17 cellular contexts compared by ENCODE assay signal in genomic region chr5:57663466-57663865, GRCh38.
DNase-seq lines count a peak whose midpoint lies in the region; ATAC-seq, FAIRE-seq and TF ChIP-seq lines count a peak whose summit lies in the region.
"Had no signal": no experiment of that assay in that cellular context is flagged by ENCODE, and none has a peak within 500 bp of the region (broad histone marks: within the 10 kb centered on the region; RNA-seq: fewer than 3 reads in every experiment).

No MANE protein-coding gene starts in this region.

- no peak for TF ChIP-seq POLR2A in heart left ventricle (IDR thresholded peaks at IDR 0.05)

- 39 to 55% (median 43%) methylated on average over 2 of the region's 2 CpGs for WGBS in heart left ventricle, 4 donors
- WGBS in right cardiac atrium, result 63% methylated on average over 2 of the region's 2 CpGs
- WGBS in small intestine, 3 donors, result 84 to 93% (median 91%) methylated on average over 2 of the region's 2 CpGs

- DNase-seq in Right ventricle myocardium inferior (ENCODE audit: missing footprints), result no peak
- no peak for DNase-seq in cardiac septum (ENCODE audit: low spot score)
- DNase-seq in heart left ventricle, result peak in 2 of 5 donors; percentile 13 to 22
- no peak for DNase-seq in right cardiac atrium
- no peak for DNase-seq in osteoblast (ENCODE audit: insufficient read length, low spot score, missing footprints)
- no peak for DNase-seq in SKM-1 treated with dmso at 0.1 percent for 144 hours (lab: John Stamatoyannopoulos, UW; ENCODE audit: unreplicated experiment)
- no peak for DNase-seq in small intestine
- DNase-seq: 8988T; AML-193; Caco-2; CD8-positive, alpha-beta memory T cell; GF-D8; H9 had no signal

- peaks cover 0 to 27% (median 5%) of the 10 kb centered on the region in 12 donors for H3K4me1 ChIP-seq in heart left ventricle
- H3K4me1 ChIP-seq in right cardiac atrium (ENCODE audit: control insufficient read depth, insufficient read depth, low read length), result no peaks in the 10 kb centered on the region
- H3K4me1 ChIP-seq in osteoblast (ENCODE audit: insufficient read depth, low read length), result peaks cover 5% of the 10 kb centered on the region
- no peaks in the 10 kb centered on the region for H3K4me1 ChIP-seq in small intestine (ENCODE audit: control insufficient read depth in 2 of 2, insufficient read depth in 1 of 2, low read depth in 1 of 2, low read length in 1 of 2)
- H3K4me1 ChIP-seq: BLaER1, Caco-2 had no signal

- intact Hi-C loops in Right ventricle myocardium inferior (cut with DNase I), result loop anchor here (1.0 to 2.0 kb wide), 2 partner anchors 37 to 163 kb away; no protein-coding TSS in a partner anchor
- intact Hi-C loops in cardiac septum (cut with DNase I), result loop anchor here (1.0 kb wide), 1 partner anchor 30 kb away; no protein-coding TSS in a partner anchor
- intact Hi-C loops in heart left ventricle (cut with DNase I), result loop anchor here in 6 of 10 donors (2.0 to 10.0 kb wide), 8 partner anchors 34 to 799 kb away; partner anchors contain the start of gene PLK2 (in 1 of the 6)
- intact Hi-C loops in right cardiac atrium (cut with DNase I), result no loop called here

- H3K9me3 ChIP-seq in heart left ventricle, result no peaks in the 10 kb centered on the region
- no peaks in the 10 kb centered on the region for H3K9me3 ChIP-seq in right cardiac atrium (ENCODE audit: control insufficient read depth, low read length)
- no peaks in the 10 kb centered on the region for H3K9me3 ChIP-seq in osteoblast (ENCODE audit: low read depth, low read length)
- no peaks in the 10 kb centered on the region for H3K9me3 ChIP-seq in small intestine (ENCODE audit: control insufficient read depth, low read depth)
- H3K9me3 ChIP-seq: BLaER1, Caco-2 had no signal

- no peaks in the 10 kb centered on the region for H3K36me3 ChIP-seq in heart left ventricle
- no peaks in the 10 kb centered on the region for H3K36me3 ChIP-seq in osteoblast (ENCODE audit: insufficient read depth, low read length)
- H3K36me3 ChIP-seq in small intestine (ENCODE audit: control insufficient read depth in 2 of 2, insufficient read depth in 2 of 2, low read length in 2 of 2), result no peaks in the 10 kb centered on the region
- H3K36me3 ChIP-seq: BLaER1 had no signal

- H4K20me1 ChIP-seq in osteoblast (ENCODE audit: insufficient read depth, low read length), result no peaks in the 10 kb centered on the region
- H4K20me1 ChIP-seq: BLaER1 had no signal

- no peaks in the 10 kb centered on the region for H3K79me2 ChIP-seq in osteoblast (ENCODE audit: insufficient read depth, low read length)

- H3K4me3 ChIP-seq in heart left ventricle (no peak overlapping the region), right cardiac atrium (ENCODE audit: low read length) (no peak overlapping the region), osteoblast (ENCODE audit: insufficient read depth, low read length) (no peak overlapping the region), small intestine (ENCODE audit: low read depth in 1 of 2, low read length in 2 of 2) (no peak overlapping the region)
- H3K4me3 ChIP-seq: BLaER1, GM23338 had no signal

- H3K27ac ChIP-seq in heart left ventricle (peak overlapping the region; percentile 39 to 85 (median 64)), right cardiac atrium (ENCODE audit: low read length) (peak overlapping the region; percentile 82), osteoblast (ENCODE audit: low read depth, low read length) (no peak overlapping the region), small intestine (ENCODE audit: low read depth in 1 of 2, low read length in 1 of 2) (no peak overlapping the region)
- H3K27ac ChIP-seq: BLaER1 had no signal

- peak overlapping the region; percentile 61 for H2AFZ ChIP-seq in osteoblast (ENCODE audit: low read length)
- H2AFZ ChIP-seq: GM23338 had no signal

- H3K27me3 ChIP-seq in heart left ventricle (no peaks in the 10 kb centered on the region), right cardiac atrium (ENCODE audit: control insufficient read depth, insufficient read depth) (no peaks in the 10 kb centered on the region), osteoblast (ENCODE audit: insufficient read depth, low read length) (no peaks in the 10 kb centered on the region), small intestine (ENCODE audit: control insufficient read depth in 2 of 2, insufficient read depth in 2 of 2, low read length in 2 of 2) (no peaks in the 10 kb centered on the region)
- H3K27me3 ChIP-seq: BLaER1 had no signal

- peak; percentile 81 for ATAC-seq in Right ventricle myocardium inferior
- ATAC-seq in heart left ventricle, result peak; percentile 61 to 90 (median 80)
- peak; percentile 67 to 73 for ATAC-seq in right cardiac atrium
- no peak for ATAC-seq in GM19467 (IDR thresholded peaks at IDR 0.05; ENCODE audit: unreplicated experiment)
- ATAC-seq: GM23338 had no signal

- FAIRE-seq in small intestine (lab: Jason Lieb, UNC), result no peak
- FAIRE-seq: GM18507 had no signal

- peak overlapping the region; percentile 3 for H3K4me2 ChIP-seq in osteoblast (ENCODE audit: insufficient read depth, low read length)
- H3K4me2 ChIP-seq: BLaER1, GM23338 had no signal

- no peak for TF ChIP-seq CTCF in heart left ventricle (IDR thresholded peaks at IDR 0.05)
- TF ChIP-seq CTCF in osteoblast (IDR thresholded peaks at IDR 0.05; ENCODE audit: extremely low read depth, low read depth, low read length), result no peak

Comparison
In these comparisons a context has a peak if more than half of its experiments do, and no peak if none do; other contexts are left out.
1. intact Hi-C loops: an anchor here in Right ventricle myocardium inferior (1.0 to 2.0 kb wide), cardiac septum (1.0 kb wide) and heart left ventricle (2.0 to 10.0 kb wide); none called in right cardiac atrium.
2. H3K27ac ChIP-seq: peak in heart left ventricle (12 of 12) and right cardiac atrium (single experiment); none in osteoblast (single experiment) and small intestine (0 of 2).